ENCODE assay signal across 9 cellular contexts in the genomic region with DNA sequence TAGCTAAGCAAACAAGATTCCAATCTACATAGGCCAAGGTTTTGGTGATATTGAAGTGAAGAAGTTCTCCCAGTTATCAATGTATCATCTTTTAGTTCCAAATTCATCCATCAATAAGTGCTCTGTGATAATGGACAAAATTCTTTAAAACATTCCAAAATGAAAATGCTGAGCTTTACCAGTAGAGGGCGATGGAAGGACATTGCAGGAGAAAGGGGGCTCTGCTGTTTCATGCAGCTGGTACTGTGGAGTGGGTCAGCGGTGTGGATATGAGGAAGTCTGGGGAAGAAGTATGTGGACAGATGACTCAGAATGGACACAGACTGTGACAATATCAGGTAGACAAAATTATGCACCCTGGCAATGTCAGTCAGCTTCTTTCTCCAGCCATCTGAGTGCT. TPM values are rescaled to one million over a fixed set of nuclear protein-coding genes. Genes with fewer than 3 reads are reported as not detected.
DNase-seq lines count a peak whose midpoint lies in the region; ATAC-seq and TF ChIP-seq lines count a peak whose summit lies in the region.
"Had no signal": no experiment of that assay in that cellular context is flagged by ENCODE, and none has a peak within 500 bp of the region (broad histone marks: within the 10 kb centered on the region; RNA-seq: fewer than 3 reads in every experiment).

No MANE protein-coding gene starts in this region.

- no peaks in the 10 kb centered on the region for H3K9me3 ChIP-seq in CD4-positive, alpha-beta T cell (ENCODE audit: control insufficient read depth, low read length)

- no peaks in the 10 kb centered on the region for H3K9me3 Mint-ChIP-seq in T-cell
- H3K9me3 Mint-ChIP-seq in CD4-positive, alpha-beta T cell = no peaks in the 10 kb centered on the region
- H3K9me3 Mint-ChIP-seq in activated naive CD8-positive, alpha-beta T cell treated with anti-CD3 and anti-CD28 coated beads, Interleukin-2, amount 50 U/mL, for 24 hours = no peaks in the 10 kb centered on the region

- no peaks in the 10 kb centered on the region for H3K4me1 Mint-ChIP-seq in T-cell
- no peaks in the 10 kb centered on the region for H3K4me1 Mint-ChIP-seq in CD4-positive, alpha-beta T cell (ENCODE audit: low read depth)
- no peaks in the 10 kb centered on the region for H3K4me1 Mint-ChIP-seq in activated naive CD8-positive, alpha-beta T cell treated with anti-CD3 and anti-CD28 coated beads, Interleukin-2, amount 50 U/mL, for 24 hours

- H3K36me3 Mint-ChIP-seq in T-cell = no peaks in the 10 kb centered on the region
- no peaks in the 10 kb centered on the region for H3K36me3 Mint-ChIP-seq in CD4-positive, alpha-beta T cell (ENCODE audit: low read depth)
- no peaks in the 10 kb centered on the region for H3K36me3 Mint-ChIP-seq in activated naive CD8-positive, alpha-beta T cell treated with anti-CD3 and anti-CD28 coated beads, Interleukin-2, amount 50 U/mL, for 24 hours (ENCODE audit: low read depth)

- H3K27me3 Mint-ChIP-seq in T-cell = peaks cover 0 to 31% of the 10 kb centered on the region in 2 donors
- H3K27me3 Mint-ChIP-seq in CD4-positive, alpha-beta T cell = peaks cover 9% of the 10 kb centered on the region
- peaks cover 3% of the 10 kb centered on the region for H3K27me3 Mint-ChIP-seq in activated naive CD8-positive, alpha-beta T cell treated with anti-CD3 and anti-CD28 coated beads, Interleukin-2, amount 50 U/mL, for 24 hours

- CTCF ChIA-PET in T-cell (lab: Charles Lee) = interaction anchor here in 1 of 2 donors (0.7 kb wide), 1 partner anchor 1548 kb away, joined by 4 read pairs; no protein-coding TSS in a partner anchor
- CTCF ChIA-PET in CD4-positive, alpha-beta T cell (lab: Charles Lee) = no interaction called here

- DNase-seq in AG08395 (ENCODE audit: low spot score) (peak; percentile 31), GM13976 (ENCODE audit: low spot score) (peak; percentile 8), SW480 (ENCODE audit: low spot score) (peak; percentile 35), inferior parietal cortex (ENCODE audit: extremely low spot score) (peak; percentile 4), T-cell (no peak)
- DNase-seq in CD4-positive, alpha-beta T cell = no peak
- no peak for DNase-seq in activated naive CD8-positive, alpha-beta T cell treated with anti-CD3 and anti-CD28 coated beads, Interleukin-2, amount 50 U/mL, for 24 hours
- DNase-seq: posterior cingulate gyrus had no signal

- TF ChIP-seq CTCF in GM13976 (IDR thresholded peaks at IDR 0.05; ENCODE audit: borderline replicate concordance, control extremely low read depth, extremely low read depth, insufficient read depth, missing control alignments) = peak; percentile 41
- no peak for TF ChIP-seq CTCF in CD4-positive, alpha-beta T cell (IDR thresholded peaks at IDR 0.05)

- no peak overlapping the region for H3K27ac ChIP-seq in CD4-positive, alpha-beta T cell (ENCODE audit: low read depth, low read length)

- in situ Hi-C loops in GM13976 (cut with MboI; ENCODE audit: low sequenced_read_pairs, unreplicated experiment) = no loop called here

- intact Hi-C loops in CD4-positive, alpha-beta T cell (cut with DNase I, micrococcal nuclease) = no loop called here

- POLR2A ChIA-PET in T-cell (lab: Charles Lee) = no interaction called here
- POLR2A ChIA-PET in CD4-positive, alpha-beta T cell (lab: Charles Lee) = no interaction called here

- no peak overlapping the region for H3K27ac Mint-ChIP-seq in T-cell
- H3K27ac Mint-ChIP-seq in CD4-positive, alpha-beta T cell = no peak overlapping the region
- no peak overlapping the region for H3K27ac Mint-ChIP-seq in activated naive CD8-positive, alpha-beta T cell treated with anti-CD3 and anti-CD28 coated beads, Interleukin-2, amount 50 U/mL, for 24 hours

- ATAC-seq in T-cell (replicated peaks in 1 of 4) (no peak), HG03039 (IDR thresholded peaks at IDR 0.05; ENCODE audit: unreplicated experiment) (no peak)
- no peak for ATAC-seq in CD4-positive, alpha-beta T cell (ENCODE audit: poor library complexity)
- ATAC-seq in activated naive CD8-positive, alpha-beta T cell treated with anti-CD3 and anti-CD28 coated beads, Interleukin-2, amount 50 U/mL, for 24 hours = no peak

- H3K27me3 ChIP-seq in CD4-positive, alpha-beta T cell (ENCODE audit: control insufficient read depth, insufficient read depth, low read length) = no peaks in the 10 kb centered on the region

- no peak overlapping the region for H3K4me3 Mint-ChIP-seq in T-cell
- no peak overlapping the region for H3K4me3 Mint-ChIP-seq in CD4-positive, alpha-beta T cell
- H3K4me3 Mint-ChIP-seq in activated naive CD8-positive, alpha-beta T cell treated with anti-CD3 and anti-CD28 coated beads, Interleukin-2, amount 50 U/mL, for 24 hours = no peak overlapping the region

RNA-seq across cellular contexts. Expression of a gene that starts 46.6 kb away (rescaled TPM):
- not detected for total RNA-seq in T-cell
- not detected for total RNA-seq in CD4-positive, alpha-beta T cell

Comparison
In these comparisons a context has a peak if more than half of its experiments do, and no peak if none do; other contexts are left out.
1. DNase-seq: peak in AG08395 (single experiment), GM13976 (single experiment), SW480 (single experiment) and inferior parietal cortex (single experiment); none in T-cell (0 of 34), CD4-positive, alpha-beta T cell (0 of 10) and activated naive CD8-positive, alpha-beta T cell treated with anti-CD3 and anti-CD28 coated beads, Interleukin-2, amount 50 U/mL, for 24 hours (single experiment).